In the genomic region with DNA sequence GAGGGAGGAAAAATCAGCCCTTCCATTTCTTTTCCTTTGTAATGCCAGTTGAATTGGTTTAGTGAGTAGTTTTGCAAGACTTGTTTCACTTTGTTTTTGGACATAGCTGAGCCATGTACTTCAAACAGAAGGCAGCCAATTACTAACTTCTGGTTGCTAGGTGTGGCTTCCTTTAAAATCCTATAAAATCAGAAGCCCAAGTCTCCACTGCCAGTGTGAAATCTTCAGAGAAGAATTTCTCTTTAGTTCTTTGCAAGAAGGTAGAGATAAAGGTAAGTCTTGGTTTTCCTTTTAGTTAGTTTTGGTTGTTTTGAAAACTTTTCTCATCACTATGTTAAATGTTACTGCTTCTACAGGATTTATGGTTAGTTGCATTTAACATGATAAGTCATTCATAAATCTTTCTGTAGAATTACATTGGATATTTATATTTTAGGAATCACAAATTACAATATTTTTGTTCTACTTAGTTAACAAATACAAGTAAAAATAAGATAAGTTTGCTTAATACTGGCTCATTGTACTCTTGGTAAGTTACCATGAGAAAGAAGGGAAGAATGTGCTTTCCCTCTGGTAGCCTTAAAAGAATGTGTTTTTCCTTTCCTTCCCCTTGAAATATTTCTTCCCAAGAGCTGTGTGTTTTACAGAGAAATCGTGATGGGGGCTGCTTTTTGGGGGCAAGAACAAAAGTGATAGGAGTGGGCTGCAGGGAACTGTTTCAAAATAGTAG, we compare ENCODE assay signal across 8 cellular contexts. TPM values are rescaled to one million over a fixed set of nuclear protein-coding genes. Genes with fewer than 3 reads are reported as not detected.
A peak's percentile ranks its signal among the peaks of the same experiment; 100 is the strongest.
DNase-seq lines count a peak whose midpoint lies in the region; ATAC-seq and TF ChIP-seq lines count a peak whose summit lies in the region.

A gene with protein sequence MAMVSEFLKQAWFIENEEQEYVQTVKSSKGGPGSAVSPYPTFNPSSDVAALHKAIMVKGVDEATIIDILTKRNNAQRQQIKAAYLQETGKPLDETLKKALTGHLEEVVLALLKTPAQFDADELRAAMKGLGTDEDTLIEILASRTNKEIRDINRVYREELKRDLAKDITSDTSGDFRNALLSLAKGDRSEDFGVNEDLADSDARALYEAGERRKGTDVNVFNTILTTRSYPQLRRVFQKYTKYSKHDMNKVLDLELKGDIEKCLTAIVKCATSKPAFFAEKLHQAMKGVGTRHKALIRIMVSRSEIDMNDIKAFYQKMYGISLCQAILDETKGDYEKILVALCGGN (plus strand): TSS at position 213 of the 730 bp plus-strand sequence. CDS start 6,671 bp downstream, outside the sequence.

- peak within 1 kb of the TSS; percentile 92 for H3K4me3 ChIP-seq in epithelial cell of esophagus (ENCODE audit: low read length)

- peak; percentile 33 to 77 (median 54) for ATAC-seq in T-cell (replicated peaks in 1 of 4)
- peak; percentile 34 to 63 (median 47) for ATAC-seq in natural killer cell
- no peak for ATAC-seq in activated CD4-positive, CD25-positive, alpha-beta regulatory T cell treated with anti-CD3 and anti-CD28 coated beads, Interleukin-2, amount 50 U/mL, for 24 hours
- no peak for ATAC-seq in HG03432 (IDR thresholded peaks at IDR 0.05; ENCODE audit: unreplicated experiment)

- TF ChIP-seq CTCF in epithelial cell of esophagus (IDR thresholded peaks at IDR 0.05; ENCODE audit: insufficient read depth, low read depth, low read length, missing control alignments) (no peak), natural killer cell (IDR thresholded peaks at IDR 0.05) (no peak)

- H3K4me1 Mint-ChIP-seq in T-cell (peaks cover 69 to 84% (median 74%) of the 10 kb centered on the region in 3 donors), natural killer cell (peaks cover 60 to 73% of the 10 kb centered on the region in 2 donors)

- CTCF ChIA-PET in T-cell (lab: Charles Lee), result interaction anchor here in 1 of 2 donors (1.1 to 1.7 kb wide), 2 partner anchors 21 to 44 kb away, joined by 3 to 4 read pairs; no protein-coding TSS in a partner anchor

- intact Hi-C loops in natural killer cell (cut with micrococcal nuclease), result loop anchor here (2.0 to 10.0 kb wide), 6 partner anchors 127 to 1937 kb away; a partner anchor contains a TSS

- DNase-seq in NOMO-1 (lab: John Stamatoyannopoulos, UW; ENCODE audit: unreplicated experiment in 2 of 2) (peak; percentile 27 to 55), NOMO-1 treated with dmso at 0.1 percent for 144 hours (lab: John Stamatoyannopoulos, UW; ENCODE audit: unreplicated experiment) (no peak), T-cell (peak in 3 of 34 experiments; percentile 14 to 42 (median 19)), epithelial cell of esophagus (ENCODE audit: low read depth) (peak; percentile 92), natural killer cell (no peak), Ammon's horn (ENCODE audit: low spot score) (no peak)

- H3K27ac Mint-ChIP-seq in T-cell (peak within 1 kb of the TSS; percentile 91 to 94), natural killer cell (peak within 1 kb of the TSS; percentile 95)

- H3K4me3 Mint-ChIP-seq in T-cell (peak within 1 kb of the TSS; percentile 87 to 98 (median 91)), natural killer cell (peak within 1 kb of the TSS; percentile 99)

- H3K9me3 Mint-ChIP-seq in T-cell (no peaks in the 10 kb centered on the region), natural killer cell (no peaks in the 10 kb centered on the region)

- POLR2A ChIA-PET in T-cell (lab: Charles Lee), result interaction anchor here (0.6 to 2.8 kb wide), 8 partner anchors 18 to 1505 kb away, joined by 3 to 69 read pairs (median 4); no protein-coding TSS in a partner anchor

- H3K36me3 Mint-ChIP-seq in T-cell, result peaks cover 15% of the 10 kb centered on the region
- no peaks in the 10 kb centered on the region for H3K36me3 Mint-ChIP-seq in natural killer cell

- H3K27me3 Mint-ChIP-seq in T-cell, result peaks cover 0 to 1% of the 10 kb centered on the region in 2 donors
- H3K27me3 Mint-ChIP-seq in natural killer cell (ENCODE audit: low read depth in 2 of 2), result no peaks in the 10 kb centered on the region

RNA-seq across cellular contexts. Expression of the gene that starts here (rescaled TPM):
- total RNA-seq in T-cell, result 100 to 1,000 TPM; 173 to 570 (median 200) TPM
- 1,000 to 10,000 TPM in 1 of 3 donors, 100 to 1,000 TPM in 2; 362 to 1,065 (median 419) TPM for total RNA-seq in natural killer cell

Comparison
In these comparisons a context has a peak if more than half of its experiments do, and no peak if none do; other contexts are left out.
1. DNase-seq: peak in NOMO-1 (2 of 2) and epithelial cell of esophagus (single experiment); none in NOMO-1 treated with dmso at 0.1 percent for 144 hours (single experiment), natural killer cell (single experiment) and Ammon's horn (single experiment).
2. ATAC-seq: peak in T-cell (4 of 4) and natural killer cell (3 of 3); none in activated CD4-positive, CD25-positive, alpha-beta regulatory T cell treated with anti-CD3 and anti-CD28 coated beads, Interleukin-2, amount 50 U/mL, for 24 hours (0 of 2) and HG03432 (single experiment).